ENCODE assay signal across 1 cellular context in the genomic region with DNA sequence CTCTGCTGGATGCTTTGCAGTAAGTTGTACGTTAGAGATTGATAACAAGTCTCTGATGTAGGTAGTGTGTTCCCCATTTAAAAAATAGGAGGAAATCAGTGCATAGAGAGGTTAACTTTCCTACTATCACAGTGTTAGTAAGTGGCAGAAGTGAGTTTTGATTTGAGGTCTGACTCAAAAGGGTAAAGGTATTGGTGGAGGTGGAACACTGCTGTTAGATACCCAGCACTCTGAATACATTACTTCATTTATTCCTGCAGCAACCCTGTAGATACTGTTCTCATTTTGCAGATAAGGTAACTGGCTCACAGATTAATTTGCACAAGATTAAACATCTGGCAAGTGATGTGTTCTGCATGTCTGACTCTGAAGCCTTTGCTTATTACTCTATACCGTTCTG.
TF ChIP-seq lines count a peak whose summit lies in the region.

No MANE protein-coding gene starts in this region.

TF ChIP-seq in GM23338, 12 proteins besides CTCF, POLR2A, EP300 and RAD21 (continued from another document):
- TF ChIP-seq, protein P1, sequence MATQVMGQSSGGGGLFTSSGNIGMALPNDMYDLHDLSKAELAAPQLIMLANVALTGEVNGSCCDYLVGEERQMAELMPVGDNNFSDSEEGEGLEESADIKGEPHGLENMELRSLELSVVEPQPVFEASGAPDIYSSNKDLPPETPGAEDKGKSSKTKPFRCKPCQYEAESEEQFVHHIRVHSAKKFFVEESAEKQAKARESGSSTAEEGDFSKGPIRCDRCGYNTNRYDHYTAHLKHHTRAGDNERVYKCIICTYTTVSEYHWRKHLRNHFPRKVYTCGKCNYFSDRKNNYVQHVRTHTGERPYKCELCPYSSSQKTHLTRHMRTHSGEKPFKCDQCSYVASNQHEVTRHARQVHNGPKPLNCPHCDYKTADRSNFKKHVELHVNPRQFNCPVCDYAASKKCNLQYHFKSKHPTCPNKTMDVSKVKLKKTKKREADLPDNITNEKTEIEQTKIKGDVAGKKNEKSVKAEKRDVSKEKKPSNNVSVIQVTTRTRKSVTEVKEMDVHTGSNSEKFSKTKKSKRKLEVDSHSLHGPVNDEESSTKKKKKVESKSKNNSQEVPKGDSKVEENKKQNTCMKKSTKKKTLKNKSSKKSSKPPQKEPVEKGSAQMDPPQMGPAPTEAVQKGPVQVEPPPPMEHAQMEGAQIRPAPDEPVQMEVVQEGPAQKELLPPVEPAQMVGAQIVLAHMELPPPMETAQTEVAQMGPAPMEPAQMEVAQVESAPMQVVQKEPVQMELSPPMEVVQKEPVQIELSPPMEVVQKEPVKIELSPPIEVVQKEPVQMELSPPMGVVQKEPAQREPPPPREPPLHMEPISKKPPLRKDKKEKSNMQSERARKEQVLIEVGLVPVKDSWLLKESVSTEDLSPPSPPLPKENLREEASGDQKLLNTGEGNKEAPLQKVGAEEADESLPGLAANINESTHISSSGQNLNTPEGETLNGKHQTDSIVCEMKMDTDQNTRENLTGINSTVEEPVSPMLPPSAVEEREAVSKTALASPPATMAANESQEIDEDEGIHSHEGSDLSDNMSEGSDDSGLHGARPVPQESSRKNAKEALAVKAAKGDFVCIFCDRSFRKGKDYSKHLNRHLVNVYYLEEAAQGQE (IDR thresholded peaks at IDR 0.05; ENCODE audit: unreplicated experiment) = no peak
- TF ChIP-seq, protein P2, sequence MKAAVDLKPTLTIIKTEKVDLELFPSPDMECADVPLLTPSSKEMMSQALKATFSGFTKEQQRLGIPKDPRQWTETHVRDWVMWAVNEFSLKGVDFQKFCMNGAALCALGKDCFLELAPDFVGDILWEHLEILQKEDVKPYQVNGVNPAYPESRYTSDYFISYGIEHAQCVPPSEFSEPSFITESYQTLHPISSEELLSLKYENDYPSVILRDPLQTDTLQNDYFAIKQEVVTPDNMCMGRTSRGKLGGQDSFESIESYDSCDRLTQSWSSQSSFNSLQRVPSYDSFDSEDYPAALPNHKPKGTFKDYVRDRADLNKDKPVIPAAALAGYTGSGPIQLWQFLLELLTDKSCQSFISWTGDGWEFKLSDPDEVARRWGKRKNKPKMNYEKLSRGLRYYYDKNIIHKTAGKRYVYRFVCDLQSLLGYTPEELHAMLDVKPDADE (IDR thresholded peaks at IDR 0.05) = no peak
- TF ChIP-seq EZH2 (IDR thresholded peaks at IDR 0.05; ENCODE audit: low read depth, unreplicated experiment) (no peak), STAT1 (IDR thresholded peaks at IDR 0.05; ENCODE audit: unreplicated experiment) (no peak), ZNF114 (CRISPR knock-in tag; IDR thresholded peaks at IDR 0.05) (no peak), EZH2phosphoT487 (IDR thresholded peaks at IDR 0.05; ENCODE audit: unreplicated experiment) (no peak), POLR2AphosphoS5 (IDR thresholded peaks at IDR 0.05; ENCODE audit: low read depth) (no peak)
- TF ChIP-seq, protein P3, sequence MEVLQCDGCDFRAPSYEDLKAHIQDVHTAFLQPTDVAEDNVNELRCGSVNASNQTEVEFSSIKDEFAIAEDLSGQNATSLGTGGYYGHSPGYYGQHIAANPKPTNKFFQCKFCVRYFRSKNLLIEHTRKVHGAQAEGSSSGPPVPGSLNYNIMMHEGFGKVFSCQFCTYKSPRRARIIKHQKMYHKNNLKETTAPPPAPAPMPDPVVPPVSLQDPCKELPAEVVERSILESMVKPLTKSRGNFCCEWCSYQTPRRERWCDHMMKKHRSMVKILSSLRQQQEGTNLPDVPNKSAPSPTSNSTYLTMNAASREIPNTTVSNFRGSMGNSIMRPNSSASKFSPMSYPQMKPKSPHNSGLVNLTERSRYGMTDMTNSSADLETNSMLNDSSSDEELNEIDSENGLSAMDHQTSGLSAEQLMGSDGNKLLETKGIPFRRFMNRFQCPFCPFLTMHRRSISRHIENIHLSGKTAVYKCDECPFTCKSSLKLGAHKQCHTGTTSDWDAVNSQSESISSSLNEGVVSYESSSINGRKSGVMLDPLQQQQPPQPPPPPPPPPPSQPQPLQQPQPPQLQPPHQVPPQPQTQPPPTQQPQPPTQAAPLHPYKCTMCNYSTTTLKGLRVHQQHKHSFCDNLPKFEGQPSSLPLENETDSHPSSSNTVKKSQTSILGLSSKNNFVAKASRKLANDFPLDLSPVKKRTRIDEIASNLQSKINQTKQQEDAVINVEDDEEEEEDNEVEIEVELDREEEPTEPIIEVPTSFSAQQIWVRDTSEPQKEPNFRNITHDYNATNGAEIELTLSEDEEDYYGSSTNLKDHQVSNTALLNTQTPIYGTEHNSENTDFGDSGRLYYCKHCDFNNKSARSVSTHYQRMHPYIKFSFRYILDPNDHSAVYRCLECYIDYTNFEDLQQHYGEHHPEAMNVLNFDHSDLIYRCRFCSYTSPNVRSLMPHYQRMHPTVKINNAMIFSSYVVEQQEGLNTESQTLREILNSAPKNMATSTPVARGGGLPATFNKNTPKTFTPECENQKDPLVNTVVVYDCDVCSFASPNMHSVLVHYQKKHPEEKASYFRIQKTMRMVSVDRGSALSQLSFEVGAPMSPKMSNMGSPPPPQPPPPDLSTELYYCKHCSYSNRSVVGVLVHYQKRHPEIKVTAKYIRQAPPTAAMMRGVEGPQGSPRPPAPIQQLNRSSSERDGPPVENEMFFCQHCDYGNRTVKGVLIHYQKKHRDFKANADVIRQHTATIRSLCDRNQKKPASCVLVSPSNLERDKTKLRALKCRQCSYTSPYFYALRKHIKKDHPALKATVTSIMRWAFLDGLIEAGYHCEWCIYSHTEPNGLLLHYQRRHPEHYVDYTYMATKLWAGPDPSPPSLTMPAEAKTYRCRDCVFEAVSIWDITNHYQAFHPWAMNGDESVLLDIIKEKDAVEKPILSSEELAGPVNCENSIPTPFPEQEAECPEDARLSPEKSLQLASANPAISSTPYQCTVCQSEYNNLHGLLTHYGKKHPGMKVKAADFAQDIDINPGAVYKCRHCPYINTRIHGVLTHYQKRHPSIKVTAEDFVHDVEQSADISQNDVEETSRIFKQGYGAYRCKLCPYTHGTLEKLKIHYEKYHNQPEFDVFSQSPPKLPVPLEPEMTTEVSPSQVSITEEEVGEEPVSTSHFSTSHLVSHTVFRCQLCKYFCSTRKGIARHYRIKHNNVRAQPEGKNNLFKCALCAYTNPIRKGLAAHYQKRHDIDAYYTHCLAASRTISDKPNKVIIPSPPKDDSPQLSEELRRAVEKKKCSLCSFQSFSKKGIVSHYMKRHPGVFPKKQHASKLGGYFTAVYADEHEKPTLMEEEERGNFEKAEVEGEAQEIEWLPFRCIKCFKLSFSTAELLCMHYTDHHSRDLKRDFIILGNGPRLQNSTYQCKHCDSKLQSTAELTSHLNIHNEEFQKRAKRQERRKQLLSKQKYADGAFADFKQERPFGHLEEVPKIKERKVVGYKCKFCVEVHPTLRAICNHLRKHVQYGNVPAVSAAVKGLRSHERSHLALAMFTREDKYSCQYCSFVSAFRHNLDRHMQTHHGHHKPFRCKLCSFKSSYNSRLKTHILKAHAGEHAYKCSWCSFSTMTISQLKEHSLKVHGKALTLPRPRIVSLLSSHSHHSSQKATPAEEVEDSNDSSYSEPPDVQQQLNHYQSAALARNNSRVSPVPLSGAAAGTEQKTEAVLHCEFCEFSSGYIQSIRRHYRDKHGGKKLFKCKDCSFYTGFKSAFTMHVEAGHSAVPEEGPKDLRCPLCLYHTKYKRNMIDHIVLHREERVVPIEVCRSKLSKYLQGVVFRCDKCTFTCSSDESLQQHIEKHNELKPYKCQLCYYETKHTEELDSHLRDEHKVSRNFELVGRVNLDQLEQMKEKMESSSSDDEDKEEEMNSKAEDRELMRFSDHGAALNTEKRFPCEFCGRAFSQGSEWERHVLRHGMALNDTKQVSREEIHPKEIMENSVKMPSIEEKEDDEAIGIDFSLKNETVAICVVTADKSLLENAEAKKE (CRISPR knock-in tag; IDR thresholded peaks at IDR 0.05) = no peak
